In the genomic region with DNA sequence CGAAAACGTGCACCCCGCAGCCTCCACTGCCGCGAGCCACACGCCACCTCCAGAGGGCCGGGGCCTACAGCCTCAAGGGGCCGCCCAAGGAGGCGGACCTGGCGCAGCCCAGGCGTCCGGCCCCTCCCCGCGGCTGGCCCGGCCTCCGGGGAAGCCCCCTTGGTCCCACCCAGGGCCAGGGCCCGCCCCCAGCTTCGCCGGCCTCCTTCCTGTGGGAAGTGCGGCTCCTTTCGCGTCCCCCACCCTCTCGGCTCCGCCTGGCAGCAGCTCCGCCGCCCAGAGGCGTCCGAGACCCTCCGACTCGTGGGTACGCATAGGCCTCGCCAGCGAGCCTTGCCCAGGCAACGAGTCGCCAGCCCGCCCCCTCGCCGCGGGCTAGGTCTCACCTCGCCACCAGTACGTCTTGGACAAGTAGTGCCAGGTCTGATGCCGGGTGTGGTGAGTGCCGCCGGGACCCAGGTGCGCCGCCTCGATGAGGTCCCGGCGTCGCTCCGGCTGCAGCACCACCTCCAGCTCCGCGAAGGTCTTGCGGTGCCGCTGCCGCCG, we compare ENCODE assay signal across 1 cellular context.
A peak's percentile ranks its signal among the peaks of the same experiment; 100 is the strongest.
TF ChIP-seq lines count a peak whose summit lies in the region.

No MANE protein-coding gene starts in this region.

TF ChIP-seq in WTC11, 78 proteins besides CTCF, POLR2A, EP300 and RAD21 (continued from another document and continues in another):
- TF ChIP-seq, protein P1, sequence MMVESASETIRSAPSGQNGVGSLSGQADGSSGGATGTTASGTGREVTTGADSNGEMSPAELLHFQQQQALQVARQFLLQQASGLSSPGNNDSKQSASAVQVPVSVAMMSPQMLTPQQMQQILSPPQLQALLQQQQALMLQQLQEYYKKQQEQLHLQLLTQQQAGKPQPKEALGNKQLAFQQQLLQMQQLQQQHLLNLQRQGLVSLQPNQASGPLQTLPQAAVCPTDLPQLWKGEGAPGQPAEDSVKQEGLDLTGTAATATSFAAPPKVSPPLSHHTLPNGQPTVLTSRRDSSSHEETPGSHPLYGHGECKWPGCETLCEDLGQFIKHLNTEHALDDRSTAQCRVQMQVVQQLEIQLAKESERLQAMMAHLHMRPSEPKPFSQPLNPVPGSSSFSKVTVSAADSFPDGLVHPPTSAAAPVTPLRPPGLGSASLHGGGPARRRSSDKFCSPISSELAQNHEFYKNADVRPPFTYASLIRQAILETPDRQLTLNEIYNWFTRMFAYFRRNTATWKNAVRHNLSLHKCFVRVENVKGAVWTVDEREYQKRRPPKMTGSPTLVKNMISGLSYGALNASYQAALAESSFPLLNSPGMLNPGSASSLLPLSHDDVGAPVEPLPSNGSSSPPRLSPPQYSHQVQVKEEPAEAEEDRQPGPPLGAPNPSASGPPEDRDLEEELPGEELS (CRISPR knock-in tag; IDR thresholded peaks at IDR 0.05), result 0 out of 2 replicates have a peak, but pooled peaks have one; percentile 21
- TF ChIP-seq JAZF1 (CRISPR knock-in tag; IDR thresholded peaks at IDR 0.05) (no peak), NFATC4 (CRISPR knock-in tag; IDR thresholded peaks at IDR 0.05) (no peak), TEAD1 (CRISPR knock-in tag; IDR thresholded peaks at IDR 0.05) (0 out of 2 replicates have a peak, but pooled peaks have one; percentile 46), CREB1 (CRISPR knock-in tag; IDR thresholded peaks at IDR 0.05) (no peak; the same call in 1 of the 2 replicates), OVOL2 (CRISPR knock-in tag; IDR thresholded peaks at IDR 0.05; ENCODE audit: borderline replicate concordance) (no peak), RORB (CRISPR knock-in tag; IDR thresholded peaks at IDR 0.05) (no peak), NR1H2 (CRISPR knock-in tag; IDR thresholded peaks at IDR 0.05) (no peak), ELF4 (CRISPR knock-in tag; IDR thresholded peaks at IDR 0.05; ENCODE audit: low read depth) (no peak), FOXK1 (CRISPR knock-in tag; IDR thresholded peaks at IDR 0.05) (peak; percentile 31; the same call in 1 of the 2 replicates), ZNF317 (CRISPR knock-in tag; IDR thresholded peaks at IDR 0.05; ENCODE audit: borderline replicate concordance, low read depth) (no peak)
- TF ChIP-seq, protein P2, sequence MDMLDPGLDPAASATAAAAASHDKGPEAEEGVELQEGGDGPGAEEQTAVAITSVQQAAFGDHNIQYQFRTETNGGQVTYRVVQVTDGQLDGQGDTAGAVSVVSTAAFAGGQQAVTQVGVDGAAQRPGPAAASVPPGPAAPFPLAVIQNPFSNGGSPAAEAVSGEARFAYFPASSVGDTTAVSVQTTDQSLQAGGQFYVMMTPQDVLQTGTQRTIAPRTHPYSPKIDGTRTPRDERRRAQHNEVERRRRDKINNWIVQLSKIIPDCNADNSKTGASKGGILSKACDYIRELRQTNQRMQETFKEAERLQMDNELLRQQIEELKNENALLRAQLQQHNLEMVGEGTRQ (CRISPR knock-in tag; IDR thresholded peaks at IDR 0.05), result no peak
- TF ChIP-seq, protein P3, sequence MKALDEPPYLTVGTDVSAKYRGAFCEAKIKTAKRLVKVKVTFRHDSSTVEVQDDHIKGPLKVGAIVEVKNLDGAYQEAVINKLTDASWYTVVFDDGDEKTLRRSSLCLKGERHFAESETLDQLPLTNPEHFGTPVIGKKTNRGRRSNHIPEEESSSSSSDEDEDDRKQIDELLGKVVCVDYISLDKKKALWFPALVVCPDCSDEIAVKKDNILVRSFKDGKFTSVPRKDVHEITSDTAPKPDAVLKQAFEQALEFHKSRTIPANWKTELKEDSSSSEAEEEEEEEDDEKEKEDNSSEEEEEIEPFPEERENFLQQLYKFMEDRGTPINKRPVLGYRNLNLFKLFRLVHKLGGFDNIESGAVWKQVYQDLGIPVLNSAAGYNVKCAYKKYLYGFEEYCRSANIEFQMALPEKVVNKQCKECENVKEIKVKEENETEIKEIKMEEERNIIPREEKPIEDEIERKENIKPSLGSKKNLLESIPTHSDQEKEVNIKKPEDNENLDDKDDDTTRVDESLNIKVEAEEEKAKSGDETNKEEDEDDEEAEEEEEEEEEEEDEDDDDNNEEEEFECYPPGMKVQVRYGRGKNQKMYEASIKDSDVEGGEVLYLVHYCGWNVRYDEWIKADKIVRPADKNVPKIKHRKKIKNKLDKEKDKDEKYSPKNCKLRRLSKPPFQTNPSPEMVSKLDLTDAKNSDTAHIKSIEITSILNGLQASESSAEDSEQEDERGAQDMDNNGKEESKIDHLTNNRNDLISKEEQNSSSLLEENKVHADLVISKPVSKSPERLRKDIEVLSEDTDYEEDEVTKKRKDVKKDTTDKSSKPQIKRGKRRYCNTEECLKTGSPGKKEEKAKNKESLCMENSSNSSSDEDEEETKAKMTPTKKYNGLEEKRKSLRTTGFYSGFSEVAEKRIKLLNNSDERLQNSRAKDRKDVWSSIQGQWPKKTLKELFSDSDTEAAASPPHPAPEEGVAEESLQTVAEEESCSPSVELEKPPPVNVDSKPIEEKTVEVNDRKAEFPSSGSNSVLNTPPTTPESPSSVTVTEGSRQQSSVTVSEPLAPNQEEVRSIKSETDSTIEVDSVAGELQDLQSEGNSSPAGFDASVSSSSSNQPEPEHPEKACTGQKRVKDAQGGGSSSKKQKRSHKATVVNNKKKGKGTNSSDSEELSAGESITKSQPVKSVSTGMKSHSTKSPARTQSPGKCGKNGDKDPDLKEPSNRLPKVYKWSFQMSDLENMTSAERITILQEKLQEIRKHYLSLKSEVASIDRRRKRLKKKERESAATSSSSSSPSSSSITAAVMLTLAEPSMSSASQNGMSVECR (CRISPR knock-in tag; IDR thresholded peaks at IDR 0.05; ENCODE audit: borderline replicate concordance), result no peak
- TF ChIP-seq, protein P4, sequence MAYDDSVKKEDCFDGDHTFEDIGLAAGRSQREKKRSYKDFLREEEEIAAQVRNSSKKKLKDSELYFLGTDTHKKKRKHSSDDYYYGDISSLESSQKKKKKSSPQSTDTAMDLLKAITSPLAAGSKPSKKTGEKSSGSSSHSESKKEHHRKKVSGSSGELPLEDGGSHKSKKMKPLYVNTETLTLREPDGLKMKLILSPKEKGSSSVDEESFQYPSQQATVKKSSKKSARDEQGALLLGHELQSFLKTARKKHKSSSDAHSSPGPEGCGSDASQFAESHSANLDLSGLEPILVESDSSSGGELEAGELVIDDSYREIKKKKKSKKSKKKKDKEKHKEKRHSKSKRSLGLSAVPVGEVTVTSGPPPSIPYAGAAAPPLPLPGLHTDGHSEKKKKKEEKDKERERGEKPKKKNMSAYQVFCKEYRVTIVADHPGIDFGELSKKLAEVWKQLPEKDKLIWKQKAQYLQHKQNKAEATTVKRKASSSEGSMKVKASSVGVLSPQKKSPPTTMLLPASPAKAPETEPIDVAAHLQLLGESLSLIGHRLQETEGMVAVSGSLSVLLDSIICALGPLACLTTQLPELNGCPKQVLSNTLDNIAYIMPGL (CRISPR knock-in tag; IDR thresholded peaks at IDR 0.05), result 0 out of 2 replicates have a peak, but pooled peaks have one; percentile 41
- TF ChIP-seq, protein P5, sequence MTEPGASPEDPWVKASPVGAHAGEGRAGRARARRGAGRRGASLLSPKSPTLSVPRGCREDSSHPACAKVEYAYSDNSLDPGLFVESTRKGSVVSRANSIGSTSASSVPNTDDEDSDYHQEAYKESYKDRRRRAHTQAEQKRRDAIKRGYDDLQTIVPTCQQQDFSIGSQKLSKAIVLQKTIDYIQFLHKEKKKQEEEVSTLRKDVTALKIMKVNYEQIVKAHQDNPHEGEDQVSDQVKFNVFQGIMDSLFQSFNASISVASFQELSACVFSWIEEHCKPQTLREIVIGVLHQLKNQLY (CRISPR knock-in tag; IDR thresholded peaks at IDR 0.05), result no peak
- TF ChIP-seq, protein P6, sequence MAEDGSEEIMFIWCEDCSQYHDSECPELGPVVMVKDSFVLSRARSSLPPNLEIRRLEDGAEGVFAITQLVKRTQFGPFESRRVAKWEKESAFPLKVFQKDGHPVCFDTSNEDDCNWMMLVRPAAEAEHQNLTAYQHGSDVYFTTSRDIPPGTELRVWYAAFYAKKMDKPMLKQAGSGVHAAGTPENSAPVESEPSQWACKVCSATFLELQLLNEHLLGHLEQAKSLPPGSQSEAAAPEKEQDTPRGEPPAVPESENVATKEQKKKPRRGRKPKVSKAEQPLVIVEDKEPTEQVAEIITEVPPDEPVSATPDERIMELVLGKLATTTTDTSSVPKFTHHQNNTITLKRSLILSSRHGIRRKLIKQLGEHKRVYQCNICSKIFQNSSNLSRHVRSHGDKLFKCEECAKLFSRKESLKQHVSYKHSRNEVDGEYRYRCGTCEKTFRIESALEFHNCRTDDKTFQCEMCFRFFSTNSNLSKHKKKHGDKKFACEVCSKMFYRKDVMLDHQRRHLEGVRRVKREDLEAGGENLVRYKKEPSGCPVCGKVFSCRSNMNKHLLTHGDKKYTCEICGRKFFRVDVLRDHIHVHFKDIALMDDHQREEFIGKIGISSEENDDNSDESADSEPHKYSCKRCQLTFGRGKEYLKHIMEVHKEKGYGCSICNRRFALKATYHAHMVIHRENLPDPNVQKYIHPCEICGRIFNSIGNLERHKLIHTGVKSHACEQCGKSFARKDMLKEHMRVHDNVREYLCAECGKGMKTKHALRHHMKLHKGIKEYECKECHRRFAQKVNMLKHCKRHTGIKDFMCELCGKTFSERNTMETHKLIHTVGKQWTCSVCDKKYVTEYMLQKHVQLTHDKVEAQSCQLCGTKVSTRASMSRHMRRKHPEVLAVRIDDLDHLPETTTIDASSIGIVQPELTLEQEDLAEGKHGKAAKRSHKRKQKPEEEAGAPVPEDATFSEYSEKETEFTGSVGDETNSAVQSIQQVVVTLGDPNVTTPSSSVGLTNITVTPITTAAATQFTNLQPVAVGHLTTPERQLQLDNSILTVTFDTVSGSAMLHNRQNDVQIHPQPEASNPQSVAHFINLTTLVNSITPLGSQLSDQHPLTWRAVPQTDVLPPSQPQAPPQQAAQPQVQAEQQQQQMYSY (CRISPR knock-in tag; IDR thresholded peaks at IDR 0.05), result no peak
- TF ChIP-seq, protein P7, sequence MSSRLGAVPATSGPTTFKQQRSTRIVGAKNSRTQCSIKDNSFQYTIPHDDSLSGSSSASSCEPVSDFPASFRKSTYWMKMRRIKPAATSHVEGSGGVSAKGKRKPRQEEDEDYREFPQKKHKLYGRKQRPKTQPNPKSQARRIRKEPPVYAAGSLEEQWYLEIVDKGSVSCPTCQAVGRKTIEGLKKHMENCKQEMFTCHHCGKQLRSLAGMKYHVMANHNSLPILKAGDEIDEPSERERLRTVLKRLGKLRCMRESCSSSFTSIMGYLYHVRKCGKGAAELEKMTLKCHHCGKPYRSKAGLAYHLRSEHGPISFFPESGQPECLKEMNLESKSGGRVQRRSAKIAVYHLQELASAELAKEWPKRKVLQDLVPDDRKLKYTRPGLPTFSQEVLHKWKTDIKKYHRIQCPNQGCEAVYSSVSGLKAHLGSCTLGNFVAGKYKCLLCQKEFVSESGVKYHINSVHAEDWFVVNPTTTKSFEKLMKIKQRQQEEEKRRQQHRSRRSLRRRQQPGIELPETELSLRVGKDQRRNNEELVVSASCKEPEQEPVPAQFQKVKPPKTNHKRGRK (CRISPR knock-in tag; IDR thresholded peaks at IDR 0.05; ENCODE audit: borderline replicate concordance), result no peak
- TF ChIP-seq, protein P8, sequence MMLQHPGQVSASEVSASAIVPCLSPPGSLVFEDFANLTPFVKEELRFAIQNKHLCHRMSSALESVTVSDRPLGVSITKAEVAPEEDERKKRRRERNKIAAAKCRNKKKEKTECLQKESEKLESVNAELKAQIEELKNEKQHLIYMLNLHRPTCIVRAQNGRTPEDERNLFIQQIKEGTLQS (CRISPR knock-in tag; conservative IDR thresholded peaks at IDR 0.05), result no peak
- TF ChIP-seq, protein P9, sequence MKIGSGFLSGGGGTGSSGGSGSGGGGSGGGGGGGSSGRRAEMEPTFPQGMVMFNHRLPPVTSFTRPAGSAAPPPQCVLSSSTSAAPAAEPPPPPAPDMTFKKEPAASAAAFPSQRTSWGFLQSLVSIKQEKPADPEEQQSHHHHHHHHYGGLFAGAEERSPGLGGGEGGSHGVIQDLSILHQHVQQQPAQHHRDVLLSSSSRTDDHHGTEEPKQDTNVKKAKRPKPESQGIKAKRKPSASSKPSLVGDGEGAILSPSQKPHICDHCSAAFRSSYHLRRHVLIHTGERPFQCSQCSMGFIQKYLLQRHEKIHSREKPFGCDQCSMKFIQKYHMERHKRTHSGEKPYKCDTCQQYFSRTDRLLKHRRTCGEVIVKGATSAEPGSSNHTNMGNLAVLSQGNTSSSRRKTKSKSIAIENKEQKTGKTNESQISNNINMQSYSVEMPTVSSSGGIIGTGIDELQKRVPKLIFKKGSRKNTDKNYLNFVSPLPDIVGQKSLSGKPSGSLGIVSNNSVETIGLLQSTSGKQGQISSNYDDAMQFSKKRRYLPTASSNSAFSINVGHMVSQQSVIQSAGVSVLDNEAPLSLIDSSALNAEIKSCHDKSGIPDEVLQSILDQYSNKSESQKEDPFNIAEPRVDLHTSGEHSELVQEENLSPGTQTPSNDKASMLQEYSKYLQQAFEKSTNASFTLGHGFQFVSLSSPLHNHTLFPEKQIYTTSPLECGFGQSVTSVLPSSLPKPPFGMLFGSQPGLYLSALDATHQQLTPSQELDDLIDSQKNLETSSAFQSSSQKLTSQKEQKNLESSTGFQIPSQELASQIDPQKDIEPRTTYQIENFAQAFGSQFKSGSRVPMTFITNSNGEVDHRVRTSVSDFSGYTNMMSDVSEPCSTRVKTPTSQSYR (CRISPR knock-in tag; IDR thresholded peaks at IDR 0.05), result no peak
- TF ChIP-seq, protein P10, sequence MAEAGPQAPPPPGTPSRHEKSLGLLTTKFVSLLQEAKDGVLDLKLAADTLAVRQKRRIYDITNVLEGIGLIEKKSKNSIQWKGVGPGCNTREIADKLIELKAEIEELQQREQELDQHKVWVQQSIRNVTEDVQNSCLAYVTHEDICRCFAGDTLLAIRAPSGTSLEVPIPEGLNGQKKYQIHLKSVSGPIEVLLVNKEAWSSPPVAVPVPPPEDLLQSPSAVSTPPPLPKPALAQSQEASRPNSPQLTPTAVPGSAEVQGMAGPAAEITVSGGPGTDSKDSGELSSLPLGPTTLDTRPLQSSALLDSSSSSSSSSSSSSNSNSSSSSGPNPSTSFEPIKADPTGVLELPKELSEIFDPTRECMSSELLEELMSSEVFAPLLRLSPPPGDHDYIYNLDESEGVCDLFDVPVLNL (CRISPR knock-in tag; IDR thresholded peaks at IDR 0.05; ENCODE audit: borderline replicate concordance, low read depth), result no peak
- TF ChIP-seq, protein P11, sequence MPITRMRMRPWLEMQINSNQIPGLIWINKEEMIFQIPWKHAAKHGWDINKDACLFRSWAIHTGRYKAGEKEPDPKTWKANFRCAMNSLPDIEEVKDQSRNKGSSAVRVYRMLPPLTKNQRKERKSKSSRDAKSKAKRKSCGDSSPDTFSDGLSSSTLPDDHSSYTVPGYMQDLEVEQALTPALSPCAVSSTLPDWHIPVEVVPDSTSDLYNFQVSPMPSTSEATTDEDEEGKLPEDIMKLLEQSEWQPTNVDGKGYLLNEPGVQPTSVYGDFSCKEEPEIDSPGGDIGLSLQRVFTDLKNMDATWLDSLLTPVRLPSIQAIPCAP (CRISPR knock-in tag; IDR thresholded peaks at IDR 0.05), result peak; percentile 44; the same call in 1 of the 2 replicates
- TF ChIP-seq, protein P12, sequence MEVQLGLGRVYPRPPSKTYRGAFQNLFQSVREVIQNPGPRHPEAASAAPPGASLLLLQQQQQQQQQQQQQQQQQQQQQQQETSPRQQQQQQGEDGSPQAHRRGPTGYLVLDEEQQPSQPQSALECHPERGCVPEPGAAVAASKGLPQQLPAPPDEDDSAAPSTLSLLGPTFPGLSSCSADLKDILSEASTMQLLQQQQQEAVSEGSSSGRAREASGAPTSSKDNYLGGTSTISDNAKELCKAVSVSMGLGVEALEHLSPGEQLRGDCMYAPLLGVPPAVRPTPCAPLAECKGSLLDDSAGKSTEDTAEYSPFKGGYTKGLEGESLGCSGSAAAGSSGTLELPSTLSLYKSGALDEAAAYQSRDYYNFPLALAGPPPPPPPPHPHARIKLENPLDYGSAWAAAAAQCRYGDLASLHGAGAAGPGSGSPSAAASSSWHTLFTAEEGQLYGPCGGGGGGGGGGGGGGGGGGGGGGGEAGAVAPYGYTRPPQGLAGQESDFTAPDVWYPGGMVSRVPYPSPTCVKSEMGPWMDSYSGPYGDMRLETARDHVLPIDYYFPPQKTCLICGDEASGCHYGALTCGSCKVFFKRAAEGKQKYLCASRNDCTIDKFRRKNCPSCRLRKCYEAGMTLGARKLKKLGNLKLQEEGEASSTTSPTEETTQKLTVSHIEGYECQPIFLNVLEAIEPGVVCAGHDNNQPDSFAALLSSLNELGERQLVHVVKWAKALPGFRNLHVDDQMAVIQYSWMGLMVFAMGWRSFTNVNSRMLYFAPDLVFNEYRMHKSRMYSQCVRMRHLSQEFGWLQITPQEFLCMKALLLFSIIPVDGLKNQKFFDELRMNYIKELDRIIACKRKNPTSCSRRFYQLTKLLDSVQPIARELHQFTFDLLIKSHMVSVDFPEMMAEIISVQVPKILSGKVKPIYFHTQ (CRISPR knock-in tag; IDR thresholded peaks at IDR 0.05), result no peak
